ENCODE assay signal across 9 cellular contexts in the genomic region with DNA sequence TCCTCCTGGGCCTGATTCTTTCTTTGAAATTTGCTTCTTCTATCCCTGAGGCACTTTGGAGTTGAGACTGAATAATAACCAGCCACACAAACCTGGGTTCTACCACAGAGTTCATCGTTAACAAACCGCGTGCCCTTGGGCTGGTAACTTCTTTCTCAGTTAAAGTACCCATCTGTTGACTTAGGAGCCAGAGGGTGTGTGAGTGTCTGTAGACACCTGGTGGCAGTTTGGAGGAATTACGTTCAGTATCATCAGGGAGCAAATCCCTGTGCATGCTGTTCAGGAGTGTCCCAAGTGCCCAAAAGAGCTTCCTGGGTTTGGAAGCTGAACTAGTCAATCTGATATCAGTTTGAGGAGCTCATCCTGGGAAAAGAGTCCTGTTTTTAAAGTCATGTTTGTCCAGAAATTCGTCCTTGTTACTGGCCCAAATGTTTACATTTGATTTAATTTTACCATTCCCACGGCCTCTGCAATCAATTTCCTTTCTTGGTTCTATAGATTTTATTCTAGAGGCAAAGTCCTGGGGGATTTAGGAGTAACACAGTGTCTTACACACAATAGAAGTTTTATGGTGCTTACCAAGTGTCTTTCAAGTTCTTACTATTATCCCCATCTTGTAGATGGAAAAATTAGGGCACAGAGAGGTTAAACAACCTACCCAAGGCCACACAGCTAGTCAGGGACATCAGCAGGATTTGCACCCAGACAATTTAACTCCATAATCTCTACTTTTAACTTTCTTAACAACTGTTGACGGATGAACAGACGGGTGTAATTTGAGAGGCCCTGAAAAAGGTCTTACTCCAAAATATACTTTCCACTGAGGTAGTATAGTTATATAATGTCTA. TPM values are rescaled to one million over a fixed set of nuclear protein-coding genes. Genes with fewer than 3 reads are reported as not detected.
DNase-seq lines count a peak whose midpoint lies in the region; ATAC-seq and TF ChIP-seq lines count a peak whose summit lies in the region.
"Had no signal": no experiment of that assay in that cellular context is flagged by ENCODE, and none has a peak within 500 bp of the region (broad histone marks: within the 10 kb centered on the region; RNA-seq: fewer than 3 reads in every experiment).

No MANE protein-coding gene starts in this region.

- no peak overlapping the region for H4K91ac ChIP-seq in trophoblast cell (ENCODE audit: low read depth, low read length)

- H3K27me3 ChIP-seq in GM06990 (replicated peaks; ENCODE audit: control insufficient read depth, insufficient read depth, low read length) (no peaks in the 10 kb centered on the region; the same call in none of the 2 replicates), OCI-LY3 (ENCODE audit: low read depth, low read length) (peaks cover 16% of the 10 kb centered on the region), trophoblast cell (ENCODE audit: insufficient read depth, low read length) (peaks cover 2% of the 10 kb centered on the region)

- H4K12ac ChIP-seq in trophoblast cell (ENCODE audit: low read depth, low read length) = no peak overlapping the region

- H2BK120ac ChIP-seq in trophoblast cell (ENCODE audit: insufficient read depth, low read length, poor library complexity) = no peak overlapping the region

- H4K20me1 ChIP-seq in OCI-LY3 (ENCODE audit: insufficient read depth, low read length) = no peaks in the 10 kb centered on the region

- H4K8ac ChIP-seq in trophoblast cell (ENCODE audit: low read depth, low read length) = no peak overlapping the region

- H3K4me2 ChIP-seq in OCI-LY3 (ENCODE audit: low read length) (0 out of 2 replicates have a peak overlapping the region, but pooled peaks have one; percentile 6), trophoblast cell (ENCODE audit: low read length) (no peak overlapping the region)

- no peak overlapping the region for H3K14ac ChIP-seq in trophoblast cell (ENCODE audit: low read length)

- no peaks in the 10 kb centered on the region for H3K36me3 Mint-ChIP-seq in activated T-helper 17 cell treated with anti-CD3 and anti-CD28 coated beads, Interleukin-2, amount 50 U/mL, for 72 hours (ENCODE audit: low read depth)
- H3K36me3 Mint-ChIP-seq: activated naive CD4-positive, alpha-beta T cell treated with anti-CD3 and anti-CD28 coated beads, Interleukin-2, amount 50 U/mL, for 24 hours had no signal

- no peak overlapping the region for H3K4me3 Mint-ChIP-seq in activated T-helper 17 cell treated with anti-CD3 and anti-CD28 coated beads, Interleukin-2, amount 50 U/mL, for 72 hours
- H3K4me3 Mint-ChIP-seq: activated naive CD4-positive, alpha-beta T cell treated with anti-CD3 and anti-CD28 coated beads, Interleukin-2, amount 50 U/mL, for 24 hours had no signal

- no peaks in the 10 kb centered on the region for H3K9me3 Mint-ChIP-seq in activated T-helper 17 cell treated with anti-CD3 and anti-CD28 coated beads, Interleukin-2, amount 50 U/mL, for 72 hours
- H3K9me3 Mint-ChIP-seq: activated naive CD4-positive, alpha-beta T cell treated with anti-CD3 and anti-CD28 coated beads, Interleukin-2, amount 50 U/mL, for 24 hours had no signal

- H3K4me3 ChIP-seq in GM06990 (replicated peaks; ENCODE audit: low read depth, low read length) = no peak overlapping the region
- H3K4me3 ChIP-seq in OCI-LY3 (ENCODE audit: low read length) = no peak overlapping the region
- no peak overlapping the region for H3K4me3 ChIP-seq in trophoblast cell (ENCODE audit: low read depth, low read length)

- H3K27ac Mint-ChIP-seq in activated T-helper 17 cell treated with anti-CD3 and anti-CD28 coated beads, Interleukin-2, amount 50 U/mL, for 72 hours = no peak overlapping the region
- H3K27ac Mint-ChIP-seq: activated naive CD4-positive, alpha-beta T cell treated with anti-CD3 and anti-CD28 coated beads, Interleukin-2, amount 50 U/mL, for 24 hours had no signal

- H2BK12ac ChIP-seq in trophoblast cell (ENCODE audit: low read length) = no peak overlapping the region

- ATAC-seq in activated T-helper 17 cell treated with anti-CD3 and anti-CD28 coated beads, Interleukin-2, amount 50 U/mL, for 72 hours (replicated peaks) = peak; percentile 46
- ATAC-seq in GM18520 (IDR thresholded peaks at IDR 0.05; ENCODE audit: unreplicated experiment) (no peak), HG03280 (IDR thresholded peaks at IDR 0.05; ENCODE audit: unreplicated experiment) (no peak)

- H3K36me3 ChIP-seq in GM06990 (ENCODE audit: control insufficient read depth, insufficient read depth, low read length) = no peaks in the 10 kb centered on the region
- no peaks in the 10 kb centered on the region for H3K36me3 ChIP-seq in OCI-LY3 (replicated peaks; ENCODE audit: low read depth, low read length)
- no peaks in the 10 kb centered on the region for H3K36me3 ChIP-seq in trophoblast cell (ENCODE audit: control insufficient read depth in 1 of 2, insufficient read depth in 2 of 2, low read length in 2 of 2)

- no peak overlapping the region for H3K27ac ChIP-seq in OCI-LY3 (ENCODE audit: low read length)
- no peak overlapping the region for H3K27ac ChIP-seq in trophoblast cell (ENCODE audit: low read depth, low read length)

- H3K18ac ChIP-seq in trophoblast cell (ENCODE audit: low read length) = no peak overlapping the region

- DNase-seq in GM06990 (ENCODE audit: extremely low read depth, insufficient read length) (peak; percentile 10), HT1080 (ENCODE audit: low read depth) (peak; percentile 80), globus pallidus (ENCODE audit: low spot score) (peak; percentile 31), trophoblast cell (peak; percentile 24 to 76)

- H3K79me1 ChIP-seq in trophoblast cell (ENCODE audit: low read length) = no peaks in the 10 kb centered on the region

- no peak overlapping the region for H2AFZ ChIP-seq in OCI-LY3 (ENCODE audit: low read depth, low read length)
- no peak overlapping the region for H2AFZ ChIP-seq in trophoblast cell (ENCODE audit: insufficient read depth, low read length, poor library complexity)

- H3K4me1 Mint-ChIP-seq in activated T-helper 17 cell treated with anti-CD3 and anti-CD28 coated beads, Interleukin-2, amount 50 U/mL, for 72 hours = peaks cover 5% of the 10 kb centered on the region

- H3K27me3 Mint-ChIP-seq in activated T-helper 17 cell treated with anti-CD3 and anti-CD28 coated beads, Interleukin-2, amount 50 U/mL, for 72 hours = peaks cover 8% of the 10 kb centered on the region

- H3K4me1 ChIP-seq in OCI-LY3 (ENCODE audit: low read length) (no peaks in the 10 kb centered on the region), trophoblast cell (ENCODE audit: control insufficient read depth in 1 of 2, insufficient read depth in 2 of 2, low read length in 2 of 2) (no peaks in the 10 kb centered on the region)

- H3K79me2 ChIP-seq in OCI-LY3 (ENCODE audit: low read length) (no peaks in the 10 kb centered on the region), trophoblast cell (ENCODE audit: control insufficient read depth, insufficient read depth, low read length, poor library complexity) (no peaks in the 10 kb centered on the region)

- no CpG with 5 or more reads among the region's 8 CpGs for WGBS in trophoblast cell (ENCODE audit: extremely low coverage, insufficient coverage, insufficient read length)

- H3K9ac ChIP-seq in OCI-LY3 (ENCODE audit: low read length) (no peak overlapping the region), trophoblast cell (ENCODE audit: low read length) (no peak overlapping the region)

- no peak overlapping the region for H3K23ac ChIP-seq in trophoblast cell (ENCODE audit: low read length)

- no peak overlapping the region for H2AK5ac ChIP-seq in trophoblast cell (ENCODE audit: low read length)

- TF ChIP-seq CTCF in GM06990 (IDR thresholded peaks at IDR 0.05; ENCODE audit: insufficient read depth, low read length, poor library complexity, severe bottlenecking) (peak; percentile 79), OCI-LY3 (IDR thresholded peaks at IDR 0.05; ENCODE audit: low read depth, low read length) (peak; percentile 91)

- H2BK5ac ChIP-seq in trophoblast cell (ENCODE audit: low read depth, low read length, poor library complexity) = no peak overlapping the region

- H3K9me3 ChIP-seq in OCI-LY3 (ENCODE audit: insufficient read depth, low read length) (no peaks in the 10 kb centered on the region), trophoblast cell (ENCODE audit: insufficient read depth, low read depth, low read length) (peaks cover 7% of the 10 kb centered on the region)

- H3K4ac ChIP-seq in trophoblast cell (ENCODE audit: low read depth, low read length) = no peak overlapping the region

RNA-seq across cellular contexts. Expression of gene RPTN, which starts 26.7 kb away (rescaled TPM):
- not detected in 2 replicates for total RNA-seq in HT1080 (2014; rRNA removed; shearing (Covaris generic))
- 0.03 TPM in 1 of 2 replicates, not detected in the other for polyA plus RNA-seq in HT1080 (2015; cell fraction: cytosol; rRNA removed)
- not detected in 2 replicates for polyA plus RNA-seq in HT1080 (2015; cell fraction: nucleus; rRNA removed)
- total RNA-seq in activated T-helper 17 cell treated with anti-CD3 and anti-CD28 coated beads, Interleukin-2, amount 50 U/mL, for 72 hours = not detected
- polyA plus RNA-seq in trophoblast cell (2013) = not detected in 2 replicates

RNA-seq across cellular contexts. Expression of gene HRNR, which starts 38.2 kb away (rescaled TPM):
- total RNA-seq in HT1080 (2014; rRNA removed; shearing (Covaris generic)) = not detected in 2 replicates
- not detected in 2 replicates for polyA plus RNA-seq in HT1080 (2015; cell fraction: cytosol; rRNA removed)
- not detected in 2 replicates for polyA plus RNA-seq in HT1080 (2015; cell fraction: nucleus; rRNA removed)
- total RNA-seq in activated T-helper 17 cell treated with anti-CD3 and anti-CD28 coated beads, Interleukin-2, amount 50 U/mL, for 72 hours = not detected
- polyA plus RNA-seq in trophoblast cell (2013) = not detected in 2 replicates

Comparison
In these comparisons a context has a peak if more than half of its experiments do, and no peak if none do; other contexts are left out.
1. DNase-seq: peak in every context shown above with its lines; median percentile 80 in HT1080; 50 in trophoblast cell; 31 in globus pallidus; 10 in GM06990.